Comparison of ENCODE assay signal across 19 cellular contexts in the genomic region with DNA sequence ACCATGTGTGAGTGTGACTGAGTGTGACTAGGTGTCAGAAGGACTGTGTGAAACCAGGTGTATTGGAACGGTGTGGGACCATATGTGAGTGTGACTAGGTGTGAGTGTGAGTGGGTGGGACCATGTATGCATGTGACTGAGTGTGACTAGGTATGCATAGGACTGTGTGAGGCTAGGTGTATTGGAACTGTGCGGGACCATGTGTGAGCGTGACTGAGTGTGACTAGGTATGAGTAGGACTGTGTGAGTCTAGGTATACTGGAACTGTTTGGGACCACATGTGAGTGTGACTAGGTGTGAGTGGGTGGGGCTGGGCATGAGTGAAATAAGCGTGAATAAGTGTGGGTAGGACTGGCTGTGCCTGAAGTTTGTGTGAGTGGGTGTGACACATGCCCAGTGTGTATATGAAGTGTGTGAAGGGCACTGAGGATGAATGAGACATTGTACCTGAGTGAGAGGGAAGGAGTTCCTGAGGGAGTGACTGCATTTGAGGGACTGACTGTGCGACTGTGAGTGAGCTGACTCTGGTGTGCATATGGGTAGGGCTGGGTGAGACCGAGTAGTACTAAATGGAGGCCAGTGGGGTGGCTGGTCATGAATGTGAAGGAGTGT.
"Had no signal": no experiment of that assay in that cellular context is flagged by ENCODE, and none has a peak within 500 bp of the region (broad histone marks: within the 10 kb centered on the region; RNA-seq: fewer than 3 reads in every experiment).

No MANE protein-coding gene starts in this region.

- H3K9me3 Mint-ChIP-seq: activated naive CD4-positive, alpha-beta T cell treated with anti-CD3 and anti-CD28 coated beads, Interleukin-2, amount 50 U/mL, for 72 hours had no signal

- H3K27me3 Mint-ChIP-seq: dendritic cell treated with granulocyte-macrophage colony-stimulating factor and Interleukin-4, amounts not matched to agents 40 ng/mL and 50 ng/mL, for 4 days had no signal

- H3K27ac ChIP-seq: brain microvascular endothelial cell, parathyroid adenoma had no signal

- DNase-seq: activated CD4-positive, alpha-beta T cell treated with anti-CD3 and anti-CD28 coated beads for 48 hours; activated CD8-positive, alpha-beta memory T cell treated with anti-CD3 and anti-CD28 coated beads, Interleukin-2, amount 50 U/mL, for 48 hours; activated gamma-delta T cell; activated T-cell treated with anti-CD3 and anti-CD28 coated beads, Interleukin-2, amount 50 U/mL, for 72 hours; amygdala; brain microvascular endothelial cell; effector memory CD4-positive, alpha-beta T cell; foreskin melanocyte; head of caudate nucleus; immature natural killer cell; mesendoderm; retina; T-helper 2 cell had no signal

- H3K27me3 ChIP-seq: brain microvascular endothelial cell had no signal

- H3K4me1 ChIP-seq: parathyroid adenoma had no signal

- H3K27ac Mint-ChIP-seq: activated naive CD4-positive, alpha-beta T cell treated with anti-CD3 and anti-CD28 coated beads, Interleukin-2, amount 50 U/mL, for 72 hours; activated T-cell treated with anti-CD3 and anti-CD28 coated beads, Interleukin-2, amount 50 U/mL, for 72 hours; dendritic cell treated with granulocyte-macrophage colony-stimulating factor and Interleukin-4, amounts not matched to agents 40 ng/mL and 50 ng/mL, for 4 days; immature natural killer cell; stimulated activated naive CD8-positive, alpha-beta T cell treated with anti-CD3 and anti-CD28 coated beads, Interleukin-15, Interleukin-2, amounts not matched to agents 100 ng/mL and 50 ng/mL, for 24 hours; WTC11 had no signal

- H3K9ac ChIP-seq: parathyroid adenoma had no signal

- H3K36me3 Mint-ChIP-seq: activated naive CD4-positive, alpha-beta T cell treated with anti-CD3 and anti-CD28 coated beads, Interleukin-2, amount 50 U/mL, for 72 hours; immature natural killer cell; WTC11 had no signal

- ATAC-seq: activated T-cell treated with anti-CD3 and anti-CD28 coated beads, Interleukin-2, amount 50 U/mL, for 72 hours; WTC11 had no signal

- H3K36me3 ChIP-seq: brain microvascular endothelial cell had no signal

- H3K4me3 Mint-ChIP-seq: activated T-cell treated with anti-CD3 and anti-CD28 coated beads, Interleukin-2, amount 50 U/mL, for 72 hours; dendritic cell treated with granulocyte-macrophage colony-stimulating factor and Interleukin-4, amounts not matched to agents 40 ng/mL and 50 ng/mL, for 4 days; immature natural killer cell; stimulated activated naive CD8-positive, alpha-beta T cell treated with anti-CD3 and anti-CD28 coated beads, Interleukin-15, Interleukin-2, amounts not matched to agents 100 ng/mL and 50 ng/mL, for 24 hours; WTC11 had no signal

- H3K4me1 Mint-ChIP-seq: immature natural killer cell, WTC11 had no signal

- FAIRE-seq: TTC549 had no signal

- H2AFZ ChIP-seq: parathyroid adenoma had no signal
